ENCODE assay signal across 17 cellular contexts in genomic region chr12:44433647-44434046, GRCh38.
DNase-seq lines count a peak whose midpoint lies in the region; ATAC-seq and FAIRE-seq lines count a peak whose summit lies in the region.
"Had no signal": no experiment of that assay in that cellular context is flagged by ENCODE, and none has a peak within 500 bp of the region (broad histone marks: within the 10 kb centered on the region; RNA-seq: fewer than 3 reads in every experiment).

No MANE protein-coding gene starts in this region.

- FAIRE-seq in endometrium (lab: Jason Lieb, UNC) (peak; percentile 96), RCC 7860 (lab: Jason Lieb, UNC) (no peak)
- FAIRE-seq: GM19239 had no signal

- ATAC-seq in GM18858 (IDR thresholded peaks at IDR 0.05; ENCODE audit: unreplicated experiment), result peak; percentile 30
- ATAC-seq in GM19455 (IDR thresholded peaks at IDR 0.05; ENCODE audit: unreplicated experiment), result peak; percentile 42
- peak; percentile 43 for ATAC-seq in HG02798 (IDR thresholded peaks at IDR 0.05; ENCODE audit: poor library complexity, unreplicated experiment)
- ATAC-seq in GM19467 (IDR thresholded peaks at IDR 0.05; ENCODE audit: unreplicated experiment), result no peak
- ATAC-seq: T-helper 17 cell had no signal

- DNase-seq in head of caudate nucleus (no peak), RCC 7860 (ENCODE audit: low spot score) (no peak)
- DNase-seq: Caco-2, DMS153, H9, NCI-H1105, NCI-H1694 treated with DMSO at 0.1 percent for 48 hours, NCI-H226, NCI-H524 treated with DMSO at 0.1 percent for 48 hours, SHP77 treated with DMSO at 0.1 percent for 48 hours, T-helper 17 cell had no signal

- intact Hi-C loops in head of caudate nucleus (cut with DNase I), result no loop called here
